In the genomic region with DNA sequence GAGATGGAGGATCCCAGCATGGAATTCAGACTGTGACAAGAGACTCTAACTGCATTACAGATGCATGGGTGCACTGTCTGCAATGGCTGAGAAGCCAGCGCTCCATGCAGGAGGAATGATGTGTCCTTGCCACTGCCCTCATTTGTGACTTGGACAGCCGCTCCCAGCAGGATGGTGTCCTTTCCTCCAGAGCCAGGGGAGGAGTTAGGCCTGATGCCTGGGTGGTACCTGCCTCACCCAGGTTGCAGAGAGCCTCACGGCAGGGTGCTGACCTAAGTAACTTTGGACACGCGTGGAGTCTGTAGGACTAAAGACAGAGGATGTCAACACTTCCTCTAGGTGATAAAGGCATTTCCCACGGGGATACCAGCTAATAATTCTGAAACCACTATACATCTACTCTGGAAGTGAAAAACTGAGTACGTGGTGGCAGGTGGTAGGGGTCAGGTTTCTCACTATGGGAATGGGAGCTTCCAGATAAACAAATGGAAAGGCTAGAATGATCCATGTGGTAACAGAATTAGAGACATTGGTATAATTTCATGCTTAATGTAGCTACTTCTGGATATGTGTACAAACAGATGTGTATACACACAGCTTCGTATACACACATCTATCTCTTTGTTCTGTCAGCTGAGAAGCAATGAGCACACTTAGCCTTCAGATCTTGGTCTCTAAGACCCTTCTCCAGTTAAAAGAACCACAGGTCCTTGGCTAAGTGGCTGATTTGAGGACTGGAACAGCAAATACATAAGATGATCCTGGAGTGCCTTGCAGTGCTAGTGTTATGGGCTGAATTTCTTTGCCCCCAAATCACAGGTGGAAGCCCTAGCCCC, we compare ENCODE assay signal across 14 cellular contexts. TPM values are rescaled to one million over a fixed set of nuclear protein-coding genes. Genes with fewer than 3 reads are reported as not detected.
DNase-seq lines count a peak whose midpoint lies in the region; ATAC-seq and TF ChIP-seq lines count a peak whose summit lies in the region.
"Had no signal": no experiment of that assay in that cellular context is flagged by ENCODE, and none has a peak within 500 bp of the region (broad histone marks: within the 10 kb centered on the region; RNA-seq: fewer than 3 reads in every experiment).

No MANE protein-coding gene starts in this region.

- H3K4me3 ChIP-seq in OCI-LY3 (ENCODE audit: low read length), result no peak overlapping the region
- H3K4me3 ChIP-seq in fibroblast of lung (replicated peaks in 1 of 4; ENCODE audit: control extremely low read depth in 1 of 4, insufficient read depth in 1 of 4, low read depth in 3 of 4, low read length in 4 of 4), result no peak overlapping the region
- no peak overlapping the region for H3K4me3 ChIP-seq in sigmoid colon
- H3K4me3 ChIP-seq in tibial artery, result no peak overlapping the region
- H3K4me3 ChIP-seq: GM23338 had no signal

- H3K79me2 ChIP-seq in OCI-LY3 (ENCODE audit: low read length) (peaks cover 8% of the 10 kb centered on the region), fibroblast of lung (ENCODE audit: control insufficient read depth, insufficient read depth, low read length) (no peaks in the 10 kb centered on the region)

- H3K36me3 Mint-ChIP-seq in CD14-positive monocyte, result no peaks in the 10 kb centered on the region

- H2AFZ ChIP-seq in OCI-LY3 (ENCODE audit: low read depth, low read length), result no peak overlapping the region
- no peak overlapping the region for H2AFZ ChIP-seq in fibroblast of lung (ENCODE audit: low read length)
- H2AFZ ChIP-seq: GM23338 had no signal

- H4K20me1 ChIP-seq in OCI-LY3 (ENCODE audit: insufficient read depth, low read length) (no peaks in the 10 kb centered on the region), fibroblast of lung (ENCODE audit: control insufficient read depth, extremely low read depth, insufficient read depth, low read length) (no peaks in the 10 kb centered on the region)

- no peak for ATAC-seq in HG03342 (IDR thresholded peaks at IDR 0.05; ENCODE audit: unreplicated experiment)
- no peak for ATAC-seq in HG03095 (IDR thresholded peaks at IDR 0.05; ENCODE audit: unreplicated experiment)
- ATAC-seq: GM23338 had no signal

- H3K4me1 Mint-ChIP-seq in CD14-positive monocyte, result peaks cover 34% of the 10 kb centered on the region

- intact Hi-C loops in CD14-positive monocyte (cut with micrococcal nuclease), result no loop called here
- intact Hi-C loops in sigmoid colon (cut with DNase I), result no loop called here
- intact Hi-C loops in tibial artery (cut with DNase I; ENCODE audit: low total_unique reads), result no loop called here

- H3K9me3 ChIP-seq in OCI-LY3 (ENCODE audit: insufficient read depth, low read length), result no peaks in the 10 kb centered on the region
- no peaks in the 10 kb centered on the region for H3K9me3 ChIP-seq in fibroblast of lung (ENCODE audit: control insufficient read depth, insufficient read depth, low read depth, low read length)
- no peaks in the 10 kb centered on the region for H3K9me3 ChIP-seq in sigmoid colon
- no peaks in the 10 kb centered on the region for H3K9me3 ChIP-seq in tibial artery

- H3K4me1 ChIP-seq in OCI-LY3 (ENCODE audit: low read length), result peaks cover 16% of the 10 kb centered on the region
- peaks cover 30% of the 10 kb centered on the region for H3K4me1 ChIP-seq in fibroblast of lung (ENCODE audit: control insufficient read depth, extremely low read depth, insufficient read depth, low read length)
- H3K4me1 ChIP-seq in sigmoid colon, result peaks cover 0 to 43% (median 27%) of the 10 kb centered on the region in 4 donors
- H3K4me1 ChIP-seq in tibial artery, result peaks cover 0 to 5% (median 2%) of the 10 kb centered on the region in 4 donors

- H3K27ac ChIP-seq in OCI-LY3 (ENCODE audit: low read length), result no peak overlapping the region
- H3K27ac ChIP-seq in fibroblast of lung (ENCODE audit: insufficient read depth, low read length), result peak overlapping the region; percentile 48
- H3K27ac ChIP-seq in sigmoid colon, result peak overlapping the region; percentile 58 to 94 (median 83)
- no peak overlapping the region for H3K27ac ChIP-seq in tibial artery

- TF ChIP-seq CTCF in CD14-positive monocyte (IDR thresholded peaks at IDR 0.05), result no peak
- TF ChIP-seq CTCF in OCI-LY3 (IDR thresholded peaks at IDR 0.05; ENCODE audit: low read depth, low read length), result no peak
- TF ChIP-seq CTCF in fibroblast of lung (conservative IDR thresholded peaks at IDR 0.05 in 1 of 2, IDR thresholded peaks at IDR 0.05 in 1 of 2; ENCODE audit: low read depth in 1 of 2, low read length in 2 of 2), result no peak
- TF ChIP-seq CTCF in sigmoid colon (IDR thresholded peaks at IDR 0.05), result no peak
- TF ChIP-seq CTCF in tibial artery (IDR thresholded peaks at IDR 0.05), result no peak

- H3K27me3 Mint-ChIP-seq in CD14-positive monocyte (ENCODE audit: low read depth in 3 of 3), result peaks cover 0 to 5% (median 2%) of the 10 kb centered on the region in 3 donors
- H3K27me3 Mint-ChIP-seq: central memory CD8-positive, alpha-beta T cell had no signal

- H3K4me3 Mint-ChIP-seq in CD14-positive monocyte, result no peak overlapping the region
- H3K4me3 Mint-ChIP-seq: central memory CD8-positive, alpha-beta T cell; GM23338 had no signal

- TF ChIP-seq EP300 in sigmoid colon (IDR thresholded peaks at IDR 0.05), result no peak

- H3K9ac ChIP-seq in OCI-LY3 (ENCODE audit: low read length) (no peak overlapping the region), fibroblast of lung (ENCODE audit: insufficient read depth, low read length) (peak overlapping the region; percentile 18)

- H3K9me3 Mint-ChIP-seq in CD14-positive monocyte, result peaks cover 0 to 9% (median 0%) of the 10 kb centered on the region in 7 donors
- H3K9me3 Mint-ChIP-seq: central memory CD8-positive, alpha-beta T cell; GM23338 had no signal

- no peaks in the 10 kb centered on the region for H3K36me3 ChIP-seq in OCI-LY3 (replicated peaks; ENCODE audit: low read depth, low read length)
- no peaks in the 10 kb centered on the region for H3K36me3 ChIP-seq in fibroblast of lung (ENCODE audit: control insufficient read depth, insufficient read depth, low read length)
- H3K36me3 ChIP-seq in sigmoid colon, result no peaks in the 10 kb centered on the region
- no peaks in the 10 kb centered on the region for H3K36me3 ChIP-seq in tibial artery

- WGBS in sigmoid colon, 2 donors, result 50 to 76% methylated on average over 8 of the region's 8 CpGs

- H3K27ac Mint-ChIP-seq in CD14-positive monocyte, result peak overlapping the region in 4 of 7 donors; percentile 33 to 92 (median 74)
- H3K27ac Mint-ChIP-seq: GM23338 had no signal

- DNase-seq in CD14-positive monocyte (ENCODE audit: low spot score) (no peak), fibroblast of lung (ENCODE audit: low read depth in 2 of 2) (no peak), sigmoid colon (no peak), tibial artery (no peak), AG08395 (ENCODE audit: low spot score) (no peak)
- DNase-seq: activated CD4-positive, alpha-beta T cell treated with anti-CD3 and anti-CD28 coated beads for 48 hours; activated effector memory CD4-positive, alpha-beta T cell treated with anti-CD3 and anti-CD28 coated beads, Interleukin-2, amount 50 U/mL, for 16 hours had no signal

- no peak for TF ChIP-seq POLR2A in sigmoid colon (IDR thresholded peaks at IDR 0.05)

- H3K4me2 ChIP-seq in OCI-LY3 (ENCODE audit: low read length) (peak overlapping the region; percentile 20), fibroblast of lung (ENCODE audit: extremely low read depth, insufficient read depth, low read length) (no peak overlapping the region)
- H3K4me2 ChIP-seq: GM23338 had no signal

- H3K27me3 ChIP-seq in OCI-LY3 (ENCODE audit: low read depth, low read length) (no peaks in the 10 kb centered on the region), fibroblast of lung (ENCODE audit: control insufficient read depth, insufficient read depth, low read length) (no peaks in the 10 kb centered on the region), sigmoid colon (no peaks in the 10 kb centered on the region), tibial artery (peaks cover 0 to 13% of the 10 kb centered on the region in 2 donors)

RNA-seq across cellular contexts. Expression of gene CSNK1D, which starts 13.7 kb away (rescaled TPM):
- polyA plus RNA-seq in CD14-positive monocyte (10 to 100 TPM; 47.0 to 60.9 TPM), fibroblast of lung (112 and 139 TPM in 2 replicates), sigmoid colon (100 to 1,000 TPM in 1 of 3 donors, 10 to 100 TPM in 2; 55.9 to 142 (median 86.2) TPM)
- total RNA-seq in fibroblast of lung (41.3 and 64.9 TPM in 2 replicates), sigmoid colon (10 to 100 TPM; 45.1 to 61.2 (median 48.9) TPM)
- polyA plus RNA-seq in fibroblast of lung (2012), result 97.6 and 104 TPM in 2 replicates
- polyA minus RNA-seq in fibroblast of lung (ENCODE audit: low replicate concordance), result 201 and 240 TPM in 2 replicates

RNA-seq across cellular contexts. Expression of gene CD7, which starts 30.2 kb away (rescaled TPM):
- polyA plus RNA-seq in CD14-positive monocyte (under 1 TPM; 0.38 to 0.42 TPM), fibroblast of lung (not detected in 2 replicates), sigmoid colon (10 to 100 TPM in 1 of 3 donors, 1 to 10 TPM in 1, under 1 TPM in 1; 0.60 to 38.3 (median 4.6) TPM)
- total RNA-seq in fibroblast of lung (under 0.01 and 0.17 TPM in 2 replicates), sigmoid colon (1 to 10 TPM in 2 of 4 donors, not detected in 2; 2.8 to 4.3 TPM)
- 0.10 TPM in 1 of 2 replicates, not detected in the other for polyA plus RNA-seq in fibroblast of lung (2012)
- polyA minus RNA-seq in fibroblast of lung (ENCODE audit: low replicate concordance), result 0.47 TPM in 1 of 2 replicates, not detected in the other
- total RNA-seq: HT1080 had no signal
- polyA plus RNA-seq: neural cell had no signal

RNA-seq across cellular contexts. Expression of gene SECTM1, which starts 46.3 kb away (rescaled TPM):
- polyA plus RNA-seq in CD14-positive monocyte (100 to 1,000 TPM; 136 to 209 TPM), fibroblast of lung (17.5 and 21.0 TPM in 2 replicates), sigmoid colon (100 to 1,000 TPM in 1 of 3 donors, 10 to 100 TPM in 2; 64.3 to 105 (median 80.8) TPM)
- total RNA-seq in fibroblast of lung (17.3 and 31.1 TPM in 2 replicates), sigmoid colon (10 to 100 TPM in 2 of 4 donors, 1 to 10 TPM in 2; 8.4 to 56.9 (median 10.5) TPM)
- 35.7 and 37.2 TPM in 2 replicates for polyA plus RNA-seq in fibroblast of lung (2012)
- polyA minus RNA-seq in fibroblast of lung (ENCODE audit: low replicate concordance), result 80.7 and 91.7 TPM in 2 replicates
- polyA plus RNA-seq: neural cell had no signal

RNA-seq across cellular contexts. Expression of gene SLC16A3, which starts 58.4 kb away (rescaled TPM):
- polyA plus RNA-seq in CD14-positive monocyte, result 10 to 100 TPM; 26.3 to 35.3 TPM
- total RNA-seq in fibroblast of lung, result 99.4 and 107 TPM in 2 replicates
- 36.0 and 71.0 TPM in 2 replicates for polyA plus RNA-seq in fibroblast of lung
- 114 and 177 TPM in 2 replicates for polyA plus RNA-seq in fibroblast of lung (2012)
- polyA minus RNA-seq in fibroblast of lung (ENCODE audit: low replicate concordance), result 65.0 and 109 TPM in 2 replicates
- total RNA-seq in sigmoid colon, result 10 to 100 TPM in 3 of 4 donors, 1 to 10 TPM in 1; 9.6 to 19.7 (median 11.6) TPM
- polyA plus RNA-seq in sigmoid colon, result 100 to 1,000 TPM in 1 of 3 donors, 10 to 100 TPM in 2; 10.8 to 140 (median 37.9) TPM

Comparison
In these comparisons a context has a peak if more than half of its experiments do, and no peak if none do; other contexts are left out.
1. H3K27ac ChIP-seq: peak in fibroblast of lung (single experiment) and sigmoid colon (4 of 4); none in OCI-LY3 (single experiment) and tibial artery (0 of 2).